Comparison of ENCODE assay signal across 12 cellular contexts in genomic region chr15:83983634-83984458, GRCh38.
DNase-seq lines count a peak whose midpoint lies in the region; ATAC-seq and TF ChIP-seq lines count a peak whose summit lies in the region.
"Had no signal": no experiment of that assay in that cellular context is flagged by ENCODE, and none has a peak within 500 bp of the region (broad histone marks: within the 10 kb centered on the region; RNA-seq: fewer than 3 reads in every experiment).

No MANE protein-coding gene starts in this region.

- H4K20me1 ChIP-seq in OCI-LY1 (ENCODE audit: insufficient read depth, low read length) = no peaks in the 10 kb centered on the region

- H2AFZ ChIP-seq in OCI-LY1 (ENCODE audit: low read length) = no peak overlapping the region

- 0 out of 2 replicates have a peak overlapping the region, but pooled peaks have one; percentile 17 for H3K4me2 ChIP-seq in OCI-LY1 (ENCODE audit: low read length)

- no peak overlapping the region for H3K9ac ChIP-seq in OCI-LY1 (ENCODE audit: low read length)

- H3K27me3 ChIP-seq in OCI-LY1 (ENCODE audit: insufficient read depth, low read length) = no peaks in the 10 kb centered on the region

- peak overlapping the region; percentile 19 for H3K4me3 ChIP-seq in GM12865 (ENCODE audit: low read depth, low read length)
- no peak overlapping the region for H3K4me3 ChIP-seq in OCI-LY1 (ENCODE audit: low read depth, low read length, poor library complexity, severe bottlenecking)

- H3K9me3 ChIP-seq in OCI-LY1 (ENCODE audit: low read length) = no peaks in the 10 kb centered on the region

- ATAC-seq in GM19455 (IDR thresholded peaks at IDR 0.05; ENCODE audit: unreplicated experiment) (peak; percentile 86), HG02973 (IDR thresholded peaks at IDR 0.05; ENCODE audit: unreplicated experiment) (peak; percentile 84)
- ATAC-seq: activated T-cell treated with anti-CD3 and anti-CD28 coated beads, Interleukin-2, amount 50 U/mL, for 4 hours; HepG2 had no signal

- H3K4me1 ChIP-seq in OCI-LY1 (ENCODE audit: insufficient read depth, low read length, severe bottlenecking) = peaks cover 7% of the 10 kb centered on the region

- H3K36me3 ChIP-seq in OCI-LY1 (ENCODE audit: insufficient read depth, low read length) = no peaks in the 10 kb centered on the region

- H3K27ac ChIP-seq in OCI-LY1 (ENCODE audit: low read depth, low read length, poor library complexity, severe bottlenecking) = no peak overlapping the region
- H3K27ac ChIP-seq in caudate nucleus (ENCODE audit: low read depth, low read length) = no peak overlapping the region

- H3K79me2 ChIP-seq in OCI-LY1 (ENCODE audit: insufficient read depth, low read length) = no peaks in the 10 kb centered on the region

- DNase-seq in GM12865 (ENCODE audit: low read depth) = peak; percentile 70
- DNase-seq in caudate nucleus (lab: John Stamatoyannopoulos, UW) = no peak
- DNase-seq in T-helper 1 cell = no peak
- DNase-seq in stimulated activated CD4-positive, alpha-beta T cell treated with anti-CD3 and anti-CD28 coated beads, Interleukin-4, amount 100 ng/mL, for 4 hours = no peak
- DNase-seq in midbrain (lab: John Stamatoyannopoulos, UW) = no peak
- DNase-seq: activated T-cell treated with anti-CD3 and anti-CD28 coated beads, Interleukin-2, amount 50 U/mL, for 4 hours; mammary epithelial cell; NCI-H446 treated with DMSO at 0.1 percent for 48 hours had no signal

- TF ChIP-seq CTCF in GM12865 (IDR thresholded peaks at IDR 0.05; ENCODE audit: insufficient read depth, low read depth, low read length, missing control alignments) = no peak
- no peak for TF ChIP-seq CTCF in OCI-LY1 (IDR thresholded peaks at IDR 0.05; ENCODE audit: low read length)

- no peaks in the 10 kb centered on the region for H3F3A ChIP-seq in OCI-LY1 (ENCODE audit: insufficient read depth, low read length)

- no peaks in the 10 kb centered on the region for H3K9me2 ChIP-seq in OCI-LY1 (ENCODE audit: low read depth, low read length)
